ENCODE assay signal across 1 cellular context in the genomic region with DNA sequence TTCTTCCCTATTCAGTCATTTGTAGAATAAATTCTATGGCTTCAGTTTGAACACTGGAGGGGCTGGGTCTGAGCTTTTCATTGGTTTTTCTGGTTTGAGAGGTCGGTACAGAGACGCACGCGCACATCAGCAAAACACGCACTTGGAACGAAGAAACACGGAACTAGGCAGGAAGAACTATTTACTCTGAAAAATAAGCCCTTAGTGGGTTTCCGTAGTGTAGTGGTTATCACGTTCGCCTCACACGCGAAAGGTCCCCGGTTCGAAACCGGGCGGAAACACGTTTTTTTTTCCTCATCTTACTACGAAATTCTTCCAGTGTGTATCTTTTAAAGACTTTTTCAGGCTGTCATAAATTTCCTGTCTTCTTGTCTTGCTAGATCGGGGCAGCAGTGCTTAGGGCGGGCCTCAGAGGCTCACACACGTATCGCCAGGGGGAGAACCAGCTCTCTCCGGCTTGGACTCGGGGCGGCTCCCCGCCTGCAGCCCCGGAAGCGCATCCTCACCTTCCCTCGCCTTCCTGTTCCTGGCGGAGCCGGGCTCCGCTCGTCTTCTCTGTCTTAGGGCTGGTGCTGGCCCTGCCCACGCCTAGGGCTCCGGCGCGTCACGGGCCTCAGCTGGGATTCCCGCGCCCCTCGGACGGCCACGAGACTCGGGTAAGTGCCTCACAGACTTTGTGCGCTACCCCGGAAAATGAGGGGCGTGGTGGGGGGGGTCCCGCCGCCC.
TF ChIP-seq lines count a peak whose summit lies in the region.

A gene (plus strand): TSS at position 521 of the 726 bp plus-strand sequence. CDS start 6,841 bp downstream, outside the sequence.

TF ChIP-seq in K562, 482 proteins besides CTCF, POLR2A, EP300 and RAD21 (continued from another document and continues in another):
- TF ChIP-seq, protein P1, sequence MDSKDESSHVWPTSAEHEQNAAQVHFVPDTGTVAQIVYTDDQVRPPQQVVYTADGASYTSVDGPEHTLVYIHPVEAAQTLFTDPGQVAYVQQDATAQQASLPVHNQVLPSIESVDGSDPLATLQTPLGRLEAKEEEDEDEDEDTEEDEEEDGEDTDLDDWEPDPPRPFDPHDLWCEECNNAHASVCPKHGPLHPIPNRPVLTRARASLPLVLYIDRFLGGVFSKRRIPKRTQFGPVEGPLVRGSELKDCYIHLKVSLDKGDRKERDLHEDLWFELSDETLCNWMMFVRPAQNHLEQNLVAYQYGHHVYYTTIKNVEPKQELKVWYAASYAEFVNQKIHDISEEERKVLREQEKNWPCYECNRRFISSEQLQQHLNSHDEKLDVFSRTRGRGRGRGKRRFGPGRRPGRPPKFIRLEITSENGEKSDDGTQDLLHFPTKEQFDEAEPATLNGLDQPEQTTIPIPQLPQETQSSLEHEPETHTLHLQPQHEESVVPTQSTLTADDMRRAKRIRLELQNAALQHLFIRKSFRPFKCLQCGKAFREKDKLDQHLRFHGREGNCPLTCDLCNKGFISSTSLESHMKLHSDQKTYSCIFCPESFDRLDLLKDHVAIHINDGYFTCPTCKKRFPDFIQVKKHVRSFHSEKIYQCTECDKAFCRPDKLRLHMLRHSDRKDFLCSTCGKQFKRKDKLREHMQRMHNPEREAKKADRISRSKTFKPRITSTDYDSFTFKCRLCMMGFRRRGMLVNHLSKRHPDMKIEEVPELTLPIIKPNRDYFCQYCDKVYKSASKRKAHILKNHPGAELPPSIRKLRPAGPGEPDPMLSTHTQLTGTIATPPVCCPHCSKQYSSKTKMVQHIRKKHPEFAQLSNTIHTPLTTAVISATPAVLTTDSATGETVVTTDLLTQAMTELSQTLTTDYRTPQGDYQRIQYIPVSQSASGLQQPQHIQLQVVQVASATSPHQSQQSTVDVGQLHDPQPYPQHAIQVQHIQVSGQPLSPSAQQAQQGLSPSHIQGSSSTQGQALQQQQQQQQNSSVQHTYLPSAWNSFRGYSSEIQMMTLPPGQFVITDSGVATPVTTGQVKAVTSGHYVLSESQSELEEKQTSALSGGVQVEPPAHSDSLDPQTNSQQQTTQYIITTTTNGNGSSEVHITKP (IDR thresholded peaks at IDR 0.05; ENCODE audit: partially characterized antibody), result peak; percentile 31
- TF ChIP-seq, protein P2, sequence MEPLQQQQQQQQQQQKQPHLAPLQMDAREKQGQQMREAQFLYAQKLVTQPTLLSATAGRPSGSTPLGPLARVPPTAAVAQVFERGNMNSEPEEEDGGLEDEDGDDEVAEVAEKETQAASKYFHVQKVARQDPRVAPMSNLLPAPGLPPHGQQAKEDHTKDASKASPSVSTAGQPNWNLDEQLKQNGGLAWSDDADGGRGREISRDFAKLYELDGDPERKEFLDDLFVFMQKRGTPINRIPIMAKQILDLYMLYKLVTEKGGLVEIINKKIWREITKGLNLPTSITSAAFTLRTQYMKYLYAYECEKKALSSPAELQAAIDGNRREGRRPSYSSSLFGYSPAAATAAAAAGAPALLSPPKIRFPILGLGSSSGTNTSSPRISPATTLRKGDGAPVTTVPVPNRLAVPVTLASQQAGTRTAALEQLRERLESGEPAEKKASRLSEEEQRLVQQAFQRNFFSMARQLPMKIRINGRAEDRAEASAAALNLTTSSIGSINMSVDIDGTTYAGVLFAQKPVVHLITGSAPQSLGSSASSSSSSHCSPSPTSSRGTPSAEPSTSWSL (CRISPR knock-in tag; IDR thresholded peaks at IDR 0.05; ENCODE audit: borderline replicate concordance), result no peak
- TF ChIP-seq POLR2G (IDR thresholded peaks at IDR 0.05; ENCODE audit: low read depth, low read length), result peak; percentile 94
- no peak; the same call in 1 of the 2 replicates for TF ChIP-seq SMC3 (conservative IDR thresholded peaks at IDR 0.05; ENCODE audit: insufficient read depth, low read depth, low read length)
- TF ChIP-seq CBFA2T3 (IDR thresholded peaks at IDR 0.05), result 0 out of 2 replicates have a peak, but pooled peaks have one; percentile 4
- TF ChIP-seq, protein P3, sequence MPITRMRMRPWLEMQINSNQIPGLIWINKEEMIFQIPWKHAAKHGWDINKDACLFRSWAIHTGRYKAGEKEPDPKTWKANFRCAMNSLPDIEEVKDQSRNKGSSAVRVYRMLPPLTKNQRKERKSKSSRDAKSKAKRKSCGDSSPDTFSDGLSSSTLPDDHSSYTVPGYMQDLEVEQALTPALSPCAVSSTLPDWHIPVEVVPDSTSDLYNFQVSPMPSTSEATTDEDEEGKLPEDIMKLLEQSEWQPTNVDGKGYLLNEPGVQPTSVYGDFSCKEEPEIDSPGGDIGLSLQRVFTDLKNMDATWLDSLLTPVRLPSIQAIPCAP (CRISPR knock-in tag; IDR thresholded peaks at IDR 0.05; ENCODE audit: borderline replicate concordance), result no peak
- no peak for TF ChIP-seq U2AF1 (optimal IDR thresholded peaks at IDR 0.05; ENCODE audit: low read depth, low read length)
- TF ChIP-seq TAF9B (IDR thresholded peaks at IDR 0.05; ENCODE audit: partially characterized antibody), result peak; percentile 52
- TF ChIP-seq SMAD2 (IDR thresholded peaks at IDR 0.05; ENCODE audit: low read depth, low read length), result no peak
- peak; percentile 63 for TF ChIP-seq RBM22 (IDR thresholded peaks at IDR 0.05; ENCODE audit: low read depth, low read length, poor library complexity, severe bottlenecking)
- no peak for TF ChIP-seq ZFP36 (IDR thresholded peaks at IDR 0.05; ENCODE audit: low read depth, low read length, partially characterized antibody)
- TF ChIP-seq, protein P4, sequence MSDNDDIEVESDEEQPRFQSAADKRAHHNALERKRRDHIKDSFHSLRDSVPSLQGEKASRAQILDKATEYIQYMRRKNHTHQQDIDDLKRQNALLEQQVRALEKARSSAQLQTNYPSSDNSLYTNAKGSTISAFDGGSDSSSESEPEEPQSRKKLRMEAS (CRISPR knock-in tag; IDR thresholded peaks at IDR 0.05), result peak; percentile 48; the same call in 1 of the 2 replicates
- peak; percentile 81 to 88; a peak in 3 of 4 replicates for TF ChIP-seq HDAC1 (IDR thresholded peaks at IDR 0.05)
- TF ChIP-seq, protein P5, sequence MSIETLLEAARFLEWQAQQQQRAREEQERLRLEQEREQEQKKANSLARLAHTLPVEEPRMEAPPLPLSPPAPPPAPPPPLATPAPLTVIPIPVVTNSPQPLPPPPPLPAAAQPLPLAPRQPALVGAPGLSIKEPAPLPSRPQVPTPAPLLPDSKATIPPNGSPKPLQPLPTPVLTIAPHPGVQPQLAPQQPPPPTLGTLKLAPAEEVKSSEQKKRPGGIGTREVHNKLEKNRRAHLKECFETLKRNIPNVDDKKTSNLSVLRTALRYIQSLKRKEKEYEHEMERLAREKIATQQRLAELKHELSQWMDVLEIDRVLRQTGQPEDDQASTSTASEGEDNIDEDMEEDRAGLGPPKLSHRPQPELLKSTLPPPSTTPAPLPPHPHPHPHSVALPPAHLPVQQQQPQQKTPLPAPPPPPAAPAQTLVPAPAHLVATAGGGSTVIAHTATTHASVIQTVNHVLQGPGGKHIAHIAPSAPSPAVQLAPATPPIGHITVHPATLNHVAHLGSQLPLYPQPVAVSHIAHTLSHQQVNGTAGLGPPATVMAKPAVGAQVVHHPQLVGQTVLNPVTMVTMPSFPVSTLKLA (conservative IDR thresholded peaks at IDR 0.05), result peak; percentile 59 to 77; a peak in 3 of 4 replicates
- peak; percentile 23; the same call in 1 of the 2 replicates for TF ChIP-seq SIN3B (IDR thresholded peaks at IDR 0.05; ENCODE audit: low read depth)
- TF ChIP-seq ZKSCAN8 (CRISPR knock-in tag; IDR thresholded peaks at IDR 0.05), result peak; percentile 79; the same call in 1 of the 2 replicates
- TF ChIP-seq BDP1 (IDR thresholded peaks at IDR 0.05; ENCODE audit: insufficient read depth, insufficient read length), result peak; percentile 68
- no peak for TF ChIP-seq PTRF (tag; IDR thresholded peaks at IDR 0.05)
- TF ChIP-seq, protein P6, sequence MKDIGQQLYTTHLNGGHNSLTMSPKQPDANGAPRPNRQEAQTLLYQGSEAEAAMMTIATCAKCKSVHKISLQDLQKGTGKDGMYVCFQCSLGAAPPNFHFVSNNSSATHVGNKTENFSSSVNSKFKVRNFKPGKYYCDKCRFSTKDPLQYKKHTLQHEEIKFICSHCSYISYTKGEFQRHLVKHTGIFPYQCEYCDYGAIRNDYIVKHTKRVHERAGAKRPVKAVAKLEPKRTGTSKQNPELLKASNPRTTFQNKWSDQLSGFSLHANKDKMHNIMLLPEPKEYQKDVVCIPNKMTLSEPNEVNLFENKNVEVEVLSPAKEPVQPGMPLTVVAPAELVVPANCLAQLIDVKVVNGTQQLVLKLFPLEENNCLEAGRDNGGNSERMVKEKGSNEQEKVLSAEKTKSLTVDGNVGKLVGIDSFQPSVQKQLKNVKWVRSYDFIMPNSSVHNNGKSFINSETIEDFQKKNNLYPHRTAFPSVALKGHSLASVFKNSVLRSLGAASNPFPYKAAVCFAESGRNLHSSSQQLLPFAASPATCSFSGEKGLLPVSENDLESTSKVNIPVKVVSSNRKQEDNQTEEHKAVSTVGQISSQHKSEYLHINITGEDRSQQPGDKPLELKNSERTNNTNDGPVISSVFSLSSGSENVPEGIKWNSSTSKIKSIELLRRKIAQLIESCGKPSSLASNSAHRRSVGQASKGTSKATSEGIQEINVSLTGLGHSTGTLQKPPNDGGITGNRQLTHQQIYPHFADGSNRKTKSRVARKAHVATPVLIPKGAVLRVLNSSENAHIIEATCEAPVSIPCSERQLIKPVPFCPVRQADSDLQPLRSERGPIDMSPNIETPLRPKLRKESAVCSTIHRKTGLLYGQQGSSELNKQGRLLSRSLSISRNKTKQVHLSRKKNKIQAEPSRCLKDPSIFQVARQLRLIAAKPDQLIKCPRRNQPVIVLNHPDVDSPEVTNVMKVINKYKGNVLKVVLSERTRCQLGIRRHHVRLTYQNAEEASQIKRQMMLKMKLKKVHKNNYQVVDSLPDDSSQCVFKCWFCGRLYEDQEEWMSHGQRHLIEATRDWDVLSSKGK (CRISPR knock-in tag; IDR thresholded peaks at IDR 0.05), result no peak
- TF ChIP-seq ERF (CRISPR knock-in tag; IDR thresholded peaks at IDR 0.05), result no peak
- no peak for TF ChIP-seq ZNF778 (CRISPR knock-in tag; IDR thresholded peaks at IDR 0.05)
- TF ChIP-seq PHF21A (IDR thresholded peaks at IDR 0.05; ENCODE audit: borderline replicate concordance, low read depth), result no peak; the same call in 1 of the 2 replicates
- TF ChIP-seq, protein P7, sequence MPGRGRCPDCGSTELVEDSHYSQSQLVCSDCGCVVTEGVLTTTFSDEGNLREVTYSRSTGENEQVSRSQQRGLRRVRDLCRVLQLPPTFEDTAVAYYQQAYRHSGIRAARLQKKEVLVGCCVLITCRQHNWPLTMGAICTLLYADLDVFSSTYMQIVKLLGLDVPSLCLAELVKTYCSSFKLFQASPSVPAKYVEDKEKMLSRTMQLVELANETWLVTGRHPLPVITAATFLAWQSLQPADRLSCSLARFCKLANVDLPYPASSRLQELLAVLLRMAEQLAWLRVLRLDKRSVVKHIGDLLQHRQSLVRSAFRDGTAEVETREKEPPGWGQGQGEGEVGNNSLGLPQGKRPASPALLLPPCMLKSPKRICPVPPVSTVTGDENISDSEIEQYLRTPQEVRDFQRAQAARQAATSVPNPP (IDR thresholded peaks at IDR 0.05; ENCODE audit: borderline replicate concordance, insufficient read depth, insufficient read length), result no peak
- TF ChIP-seq, protein P8, sequence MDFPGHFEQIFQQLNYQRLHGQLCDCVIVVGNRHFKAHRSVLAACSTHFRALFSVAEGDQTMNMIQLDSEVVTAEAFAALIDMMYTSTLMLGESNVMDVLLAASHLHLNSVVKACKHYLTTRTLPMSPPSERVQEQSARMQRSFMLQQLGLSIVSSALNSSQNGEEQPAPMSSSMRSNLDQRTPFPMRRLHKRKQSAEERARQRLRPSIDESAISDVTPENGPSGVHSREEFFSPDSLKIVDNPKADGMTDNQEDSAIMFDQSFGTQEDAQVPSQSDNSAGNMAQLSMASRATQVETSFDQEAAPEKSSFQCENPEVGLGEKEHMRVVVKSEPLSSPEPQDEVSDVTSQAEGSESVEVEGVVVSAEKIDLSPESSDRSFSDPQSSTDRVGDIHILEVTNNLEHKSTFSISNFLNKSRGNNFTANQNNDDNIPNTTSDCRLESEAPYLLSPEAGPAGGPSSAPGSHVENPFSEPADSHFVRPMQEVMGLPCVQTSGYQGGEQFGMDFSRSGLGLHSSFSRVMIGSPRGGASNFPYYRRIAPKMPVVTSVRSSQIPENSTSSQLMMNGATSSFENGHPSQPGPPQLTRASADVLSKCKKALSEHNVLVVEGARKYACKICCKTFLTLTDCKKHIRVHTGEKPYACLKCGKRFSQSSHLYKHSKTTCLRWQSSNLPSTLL (IDR thresholded peaks at IDR 0.05), result peak; percentile 75
- no peak for TF ChIP-seq SMAD1 (IDR thresholded peaks at IDR 0.05; ENCODE audit: low read depth, low read length, partially characterized antibody)
- no peak; the same call in none of the 2 replicates for TF ChIP-seq FOXJ2 (tag; IDR thresholded peaks at IDR 0.05)
- peak; percentile 10; the same call in 1 of the 2 replicates for TF ChIP-seq ARID1B (IDR thresholded peaks at IDR 0.05)
- TF ChIP-seq RBFOX2 (IDR thresholded peaks at IDR 0.05; ENCODE audit: low read depth, low read length), result peak; percentile 94
- TF ChIP-seq, protein P9, sequence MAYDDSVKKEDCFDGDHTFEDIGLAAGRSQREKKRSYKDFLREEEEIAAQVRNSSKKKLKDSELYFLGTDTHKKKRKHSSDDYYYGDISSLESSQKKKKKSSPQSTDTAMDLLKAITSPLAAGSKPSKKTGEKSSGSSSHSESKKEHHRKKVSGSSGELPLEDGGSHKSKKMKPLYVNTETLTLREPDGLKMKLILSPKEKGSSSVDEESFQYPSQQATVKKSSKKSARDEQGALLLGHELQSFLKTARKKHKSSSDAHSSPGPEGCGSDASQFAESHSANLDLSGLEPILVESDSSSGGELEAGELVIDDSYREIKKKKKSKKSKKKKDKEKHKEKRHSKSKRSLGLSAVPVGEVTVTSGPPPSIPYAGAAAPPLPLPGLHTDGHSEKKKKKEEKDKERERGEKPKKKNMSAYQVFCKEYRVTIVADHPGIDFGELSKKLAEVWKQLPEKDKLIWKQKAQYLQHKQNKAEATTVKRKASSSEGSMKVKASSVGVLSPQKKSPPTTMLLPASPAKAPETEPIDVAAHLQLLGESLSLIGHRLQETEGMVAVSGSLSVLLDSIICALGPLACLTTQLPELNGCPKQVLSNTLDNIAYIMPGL (CRISPR knock-in tag; IDR thresholded peaks at IDR 0.05), result peak; percentile 97
- TF ChIP-seq, protein P10, sequence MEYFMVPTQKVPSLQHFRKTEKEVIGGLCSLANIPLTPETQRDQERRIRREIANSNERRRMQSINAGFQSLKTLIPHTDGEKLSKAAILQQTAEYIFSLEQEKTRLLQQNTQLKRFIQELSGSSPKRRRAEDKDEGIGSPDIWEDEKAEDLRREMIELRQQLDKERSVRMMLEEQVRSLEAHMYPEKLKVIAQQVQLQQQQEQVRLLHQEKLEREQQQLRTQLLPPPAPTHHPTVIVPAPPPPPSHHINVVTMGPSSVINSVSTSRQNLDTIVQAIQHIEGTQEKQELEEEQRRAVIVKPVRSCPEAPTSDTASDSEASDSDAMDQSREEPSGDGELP (CRISPR knock-in tag; IDR thresholded peaks at IDR 0.05; ENCODE audit: borderline replicate concordance), result peak; percentile 97
- peak; percentile 85 for TF ChIP-seq SUPT5H (IDR thresholded peaks at IDR 0.05)
- no peak for TF ChIP-seq KAT2B (IDR thresholded peaks at IDR 0.05; ENCODE audit: low read depth, low read length)
- TF ChIP-seq ZNF24 (IDR thresholded peaks at IDR 0.05), result peak; percentile 9; the same call in 1 of the 2 replicates
- no peak for TF ChIP-seq SRF (CRISPR knock-in tag; IDR thresholded peaks at IDR 0.05)
- no peak for TF ChIP-seq ARHGAP35 (IDR thresholded peaks at IDR 0.05; ENCODE audit: partially characterized antibody)
- TF ChIP-seq BRD9 (IDR thresholded peaks at IDR 0.05; ENCODE audit: low read depth, partially characterized antibody), result peak; percentile 97
- no peak for TF ChIP-seq ZNF311 (CRISPR knock-in tag; IDR thresholded peaks at IDR 0.05)
- 0 out of 2 replicates have a peak, but pooled peaks have one; percentile 26 for TF ChIP-seq NFIC (IDR thresholded peaks at IDR 0.05)
- no peak; the same call in 1 of the 2 replicates for TF ChIP-seq TAL1 (IDR thresholded peaks at IDR 0.05)
- no peak for TF ChIP-seq SIRT6 (IDR thresholded peaks at IDR 0.05; ENCODE audit: low read depth, low read length)
- TF ChIP-seq ZC3H8 (IDR thresholded peaks at IDR 0.05), result no peak
- no peak; the same call in 1 of the 2 replicates for TF ChIP-seq SMARCE1 (IDR thresholded peaks at IDR 0.05)
- no peak for TF ChIP-seq RBM15 (IDR thresholded peaks at IDR 0.05; ENCODE audit: insufficient read depth, low read length)
